8 cellular contexts compared by ENCODE assay signal in genomic region chr11:108664730-108665525, GRCh38. TPM values are rescaled to one million over a fixed set of nuclear protein-coding genes. Genes with fewer than 3 reads are reported as not detected.
DNase-seq lines count a peak whose midpoint lies in the region; ATAC-seq lines count a peak whose summit lies in the region.

Gene DDX10 (plus strand): TSS chr11:108665069. CDS start chr11:108665154, 85 bp downstream.

- H3K4me3 ChIP-seq in effector memory CD4-positive, alpha-beta T cell (ENCODE audit: insufficient read depth, low read depth, low read length, poor library complexity, severe bottlenecking): peak within 1 kb of the TSS; percentile 81

- peaks cover 10% of the 10 kb centered on the region for H3K4me1 ChIP-seq in effector memory CD4-positive, alpha-beta T cell (ENCODE audit: control insufficient read depth, insufficient read depth, low read length, poor library complexity, severe bottlenecking)

- peak; percentile 80 for ATAC-seq in GM19468 (IDR thresholded peaks at IDR 0.05; ENCODE audit: extremely low read depth, unreplicated experiment)

- H3K27me3 ChIP-seq in effector memory CD4-positive, alpha-beta T cell (replicated peaks; ENCODE audit: control insufficient read depth, insufficient read depth, low read length, poor library complexity, severe bottlenecking): no peaks in the 10 kb centered on the region

- DNase-seq in CMK (ENCODE audit: low read depth): peak; percentile 96
- DNase-seq in HS-5 (ENCODE audit: low read depth): peak; percentile 86
- DNase-seq in NK-92 treated with Interleukin-12 subunit alpha and Interleukin-12 subunit beta, amount 100 ng/mL, for 24 hours (lab: John Stamatoyannopoulos, UW): peak; percentile 97
- DNase-seq in activated CD8-positive, alpha-beta memory T cell treated with anti-CD3 and anti-CD28 coated beads for 24 hours: peak; percentile 99
- peak; percentile 96 to 99 (median 98) for DNase-seq in effector memory CD4-positive, alpha-beta T cell
- peak; percentile 99 to 100 for DNase-seq in lung microvascular endothelial cell (ENCODE audit: low read depth in 2 of 2)
- peak; percentile 93 to 96 (median 96) for DNase-seq in stimulated activated CD4-positive, alpha-beta T cell treated with anti-CD3 and anti-CD28 coated beads, TNF-alpha, amount 100 ng/mL, for 48 hours (ENCODE audit: low read depth in 3 of 3)

- peaks cover 4% of the 10 kb centered on the region for H3K36me3 ChIP-seq in effector memory CD4-positive, alpha-beta T cell (ENCODE audit: control insufficient read depth, insufficient read depth, low read length)

- H3K27ac ChIP-seq in effector memory CD4-positive, alpha-beta T cell (ENCODE audit: insufficient read depth, low read length, poor library complexity, severe bottlenecking): peak within 1 kb of the TSS; percentile 60

- no peaks in the 10 kb centered on the region for H3K9me3 ChIP-seq in effector memory CD4-positive, alpha-beta T cell (ENCODE audit: control insufficient read depth, low read length)

RNA-seq across cellular contexts. Expression of gene DDX10, which starts in this region (rescaled TPM):
- 32.1 and 34.9 TPM in 2 replicates for total RNA-seq in lung microvascular endothelial cell

Comparison
In these comparisons a context has a peak if more than half of its experiments do, and no peak if none do; other contexts are left out.
1. Peak in every context shown above with its lines: DNase-seq, ATAC-seq, H3K4me3 ChIP-seq and H3K27ac ChIP-seq.